ENCODE assay signal across 14 cellular contexts in genomic region chr4:97910005-97910404, GRCh38.
A peak's percentile ranks its signal among the peaks of the same experiment; 100 is the strongest.
DNase-seq lines count a peak whose midpoint lies in the region; ATAC-seq and TF ChIP-seq lines count a peak whose summit lies in the region.
"Had no signal": no experiment of that assay in that cellular context is flagged by ENCODE, and none has a peak within 500 bp of the region (broad histone marks: within the 10 kb centered on the region; RNA-seq: fewer than 3 reads in every experiment).

No MANE protein-coding gene starts in this region.

- ATAC-seq in HG02884 (IDR thresholded peaks at IDR 0.05; ENCODE audit: unreplicated experiment), result peak; percentile 63
- ATAC-seq in GM18502 (IDR thresholded peaks at IDR 0.05; ENCODE audit: poor library complexity, unreplicated experiment), result no peak
- ATAC-seq in activated CD8-positive, alpha-beta memory T cell treated with anti-CD3 and anti-CD28 coated beads, Interleukin-2, amount 10 ng/mL, durations not matched to agents 7 days and 5 days, result no peak
- ATAC-seq: heart left ventricle had no signal

- no peak overlapping the region for H3K27ac Mint-ChIP-seq in activated CD8-positive, alpha-beta memory T cell treated with anti-CD3 and anti-CD28 coated beads, Interleukin-2, amount 10 ng/mL, durations not matched to agents 7 days and 5 days
- H3K27ac Mint-ChIP-seq: activated naive CD8-positive, alpha-beta T cell treated with anti-CD3 and anti-CD28 coated beads, Interleukin-2, amount 10 ng/mL, durations not matched to agents 7 days and 5 days; CD4-positive, CD25-positive, alpha-beta regulatory T cell had no signal

- H3K36me3 ChIP-seq in PC-9 (ENCODE audit: low read depth) (no peaks in the 10 kb centered on the region), iPS DF 6.9 (ENCODE audit: control insufficient read depth, insufficient read depth, low read length) (no peaks in the 10 kb centered on the region)
- H3K36me3 ChIP-seq: heart left ventricle had no signal

- WGBS in iPS DF 6.9 (ENCODE audit: insufficient coverage, insufficient read length), result no CpG with 5 or more reads among the region's 3 CpGs

- no peaks in the 10 kb centered on the region for H3F3A ChIP-seq in PC-9 (ENCODE audit: insufficient read depth, low read depth)

- no peaks in the 10 kb centered on the region for H3K27me3 Mint-ChIP-seq in activated CD8-positive, alpha-beta memory T cell treated with anti-CD3 and anti-CD28 coated beads, Interleukin-2, amount 10 ng/mL, durations not matched to agents 7 days and 5 days
- H3K27me3 Mint-ChIP-seq: activated naive CD8-positive, alpha-beta T cell treated with anti-CD3 and anti-CD28 coated beads, Interleukin-2, amount 10 ng/mL, durations not matched to agents 7 days and 5 days had no signal

- no peaks in the 10 kb centered on the region for H4K20me1 ChIP-seq in PC-9 (ENCODE audit: insufficient read depth)

- no peak overlapping the region for H3K4me2 ChIP-seq in PC-9

- no peaks in the 10 kb centered on the region for H3K79me2 ChIP-seq in PC-9 (ENCODE audit: low read depth)

- POLR2A ChIA-PET in PC-9 (lab: Charles Lee; ENCODE audit: unreplicated experiment), result no interaction called here

- no peak overlapping the region for H3K4me3 Mint-ChIP-seq in activated CD8-positive, alpha-beta memory T cell treated with anti-CD3 and anti-CD28 coated beads, Interleukin-2, amount 10 ng/mL, durations not matched to agents 7 days and 5 days
- H3K4me3 Mint-ChIP-seq: activated naive CD8-positive, alpha-beta T cell treated with anti-CD3 and anti-CD28 coated beads, Interleukin-2, amount 10 ng/mL, durations not matched to agents 7 days and 5 days; CD4-positive, CD25-positive, alpha-beta regulatory T cell had no signal

- H2AFZ ChIP-seq in PC-9, result no peak overlapping the region

- TF ChIP-seq CTCF in PC-9 (conservative IDR thresholded peaks at IDR 0.05), result 0 out of 2 replicates have a peak, but pooled peaks have one; percentile 17

- DNase-seq in ELF-1 (ENCODE audit: low read depth, low spot score) (peak; percentile 14), PC-9 (no peak), iPS DF 6.9 (ENCODE audit: low read depth, low spot score) (peak; percentile 27), T-helper 9 cell (no peak), COLO829 (ENCODE audit: low spot score) (no peak)
- no peak for DNase-seq in activated CD8-positive, alpha-beta memory T cell treated with anti-CD3 and anti-CD28 coated beads, Interleukin-2, amount 10 ng/mL, durations not matched to agents 7 days and 5 days
- DNase-seq: activated CD4-positive, alpha-beta T cell treated with anti-CD3 and anti-CD28 coated beads, Interleukin-2, amount 50 U/mL, for 48 hours; activated naive CD8-positive, alpha-beta T cell treated with anti-CD3 and anti-CD28 coated beads, Interleukin-2, amount 10 ng/mL, durations not matched to agents 7 days and 5 days; CD4-positive, CD25-positive, alpha-beta regulatory T cell; heart left ventricle; small intestine; stimulated activated CD8-positive, alpha-beta memory T cell treated with anti-CD3 and anti-CD28 coated beads, Interleukin-4, amount 100 ng/mL, for 48 hours had no signal

- no peaks in the 10 kb centered on the region for H3K4me1 Mint-ChIP-seq in activated CD8-positive, alpha-beta memory T cell treated with anti-CD3 and anti-CD28 coated beads, Interleukin-2, amount 10 ng/mL, durations not matched to agents 7 days and 5 days
- H3K4me1 Mint-ChIP-seq: activated naive CD8-positive, alpha-beta T cell treated with anti-CD3 and anti-CD28 coated beads, Interleukin-2, amount 10 ng/mL, durations not matched to agents 7 days and 5 days; CD4-positive, CD25-positive, alpha-beta regulatory T cell had no signal

- H3K36me3 Mint-ChIP-seq in activated CD8-positive, alpha-beta memory T cell treated with anti-CD3 and anti-CD28 coated beads, Interleukin-2, amount 10 ng/mL, durations not matched to agents 7 days and 5 days, result no peaks in the 10 kb centered on the region
- H3K36me3 Mint-ChIP-seq: activated naive CD8-positive, alpha-beta T cell treated with anti-CD3 and anti-CD28 coated beads, Interleukin-2, amount 10 ng/mL, durations not matched to agents 7 days and 5 days; CD4-positive, CD25-positive, alpha-beta regulatory T cell had no signal

- H3K27me3 ChIP-seq in PC-9 (ENCODE audit: insufficient read depth, low read depth), result no peaks in the 10 kb centered on the region
- H3K27me3 ChIP-seq in iPS DF 6.9 (ENCODE audit: control insufficient read depth, insufficient read depth, low read length), result no peaks in the 10 kb centered on the region
- H3K27me3 ChIP-seq: heart left ventricle had no signal

- BruUV-seq in PC-9 (replicated peaks; lab: Mats Ljungman, UMichigan), result no TSS peak

- H3K9me3 ChIP-seq in PC-9 (ENCODE audit: insufficient read depth, low read depth), result no peaks in the 10 kb centered on the region
- no peaks in the 10 kb centered on the region for H3K9me3 ChIP-seq in iPS DF 6.9 (ENCODE audit: control insufficient read depth, insufficient read depth, low read length)

- intact Hi-C loops in PC-9 (cut with micrococcal nuclease; ENCODE audit: unreplicated experiment), result no loop called here

- H3K9me3 Mint-ChIP-seq in activated CD8-positive, alpha-beta memory T cell treated with anti-CD3 and anti-CD28 coated beads, Interleukin-2, amount 10 ng/mL, durations not matched to agents 7 days and 5 days (ENCODE audit: low read depth), result no peaks in the 10 kb centered on the region

- no peak overlapping the region for H3K27ac ChIP-seq in PC-9
- H3K27ac ChIP-seq in iPS DF 6.9 (ENCODE audit: low read length), result no peak overlapping the region
- H3K27ac ChIP-seq: heart left ventricle had no signal

- H3K4me3 ChIP-seq in PC-9 (no peak overlapping the region), iPS DF 6.9 (ENCODE audit: low read length) (no peak overlapping the region)
- H3K4me3 ChIP-seq: heart left ventricle had no signal

- CTCF ChIA-PET in PC-9 (lab: Charles Lee), result no interaction called here
- CTCF ChIA-PET in activated CD8-positive, alpha-beta memory T cell treated with anti-CD3 and anti-CD28 coated beads, Interleukin-2, amount 10 ng/mL, durations not matched to agents 7 days and 5 days (lab: Charles Lee), result no interaction called here

- H3K4me1 ChIP-seq in PC-9 (replicated peaks; ENCODE audit: insufficient read depth), result no peaks in the 10 kb centered on the region
- H3K4me1 ChIP-seq in iPS DF 6.9 (ENCODE audit: control insufficient read depth, insufficient read depth, low read length), result peaks cover 4% of the 10 kb centered on the region
- H3K4me1 ChIP-seq: heart left ventricle had no signal

- no peaks in the 10 kb centered on the region for H3K9me2 ChIP-seq in PC-9 (ENCODE audit: insufficient read depth)

Comparison
In these comparisons a context has a peak if more than half of its experiments do, and no peak if none do; other contexts are left out.
1. DNase-seq: peak in ELF-1 (single experiment) and iPS DF 6.9 (single experiment); none in PC-9 (0 of 2), T-helper 9 cell (single experiment), COLO829 (single experiment) and activated CD8-positive, alpha-beta memory T cell treated with anti-CD3 and anti-CD28 coated beads, Interleukin-2, amount 10 ng/mL, durations not matched to agents 7 days and 5 days (single experiment).